31 cellular contexts compared by ENCODE assay signal in genomic region chr3:56654460-56654859, GRCh38. TPM values are rescaled to one million over a fixed set of nuclear protein-coding genes. Genes with fewer than 3 reads are reported as not detected.
DNase-seq lines count a peak whose midpoint lies in the region; ATAC-seq and TF ChIP-seq lines count a peak whose summit lies in the region.
"Had no signal": no experiment of that assay in that cellular context is flagged by ENCODE, and none has a peak within 500 bp of the region (broad histone marks: within the 10 kb centered on the region; RNA-seq: fewer than 3 reads in every experiment).

No MANE protein-coding gene starts in this region.

- H3K4me3 Mint-ChIP-seq in MCF 10A (ENCODE audit: unreplicated experiment) = no peak overlapping the region
- H3K4me3 Mint-ChIP-seq in immature natural killer cell = peak overlapping the region in 1 of 5 donors; percentile 18
- no peak overlapping the region for H3K4me3 Mint-ChIP-seq in activated T-helper 2 cell treated with anti-CD3 and anti-CD28 coated beads, Interferon-gamma antibody, Interleukin-2, Interleukin-4, amounts not matched to agents 10 μg/mL and 5 μg/mL and 100 μg/mL, durations not matched to agents 14 hours and 24 hours and 36 hours (ENCODE audit: low read depth)
- H3K4me3 Mint-ChIP-seq: activated CD4-positive, alpha-beta T cell treated with anti-CD3 and anti-CD28 coated beads for 36 hours; activated naive CD8-positive, alpha-beta T cell treated with anti-CD3 and anti-CD28 coated beads, Interleukin-2, amount 10 ng/mL, durations not matched to agents 7 days and 5 days; neural progenitor cell; stimulated activated naive B cell treated with anti-CD40 and anti-IgM and Interleukin-4, amounts not matched to agents 10 μg/mL and 1 μg/mL and 100 μg/mL, for 72 hours; T-helper 2 cell treated with Interferon-gamma antibody and Interleukin-4, amounts not matched to agents 5 μg/mL and 100 μg/mL, for 36 hours had no signal

- H3K9me3 ChIP-seq in breast epithelium = peaks cover 0 to 9% of the 10 kb centered on the region in 2 donors
- H3K9me3 ChIP-seq in trophoblast cell (ENCODE audit: insufficient read depth, low read depth, low read length) = no peaks in the 10 kb centered on the region
- H3K9me3 ChIP-seq: suprapubic skin, uterus had no signal

- H3K79me1 ChIP-seq in trophoblast cell (ENCODE audit: low read length) = no peaks in the 10 kb centered on the region

- H3K23ac ChIP-seq in trophoblast cell (ENCODE audit: low read length) = no peak overlapping the region

- H3K79me2 ChIP-seq in trophoblast cell (ENCODE audit: control insufficient read depth, insufficient read depth, low read length, poor library complexity) = no peaks in the 10 kb centered on the region

- H3K36me3 Mint-ChIP-seq in MCF 10A (ENCODE audit: insufficient read depth, unreplicated experiment) (peaks cover 88% of the 10 kb centered on the region), immature natural killer cell (peaks cover 34 to 60% (median 48%) of the 10 kb centered on the region in 3 donors)
- peaks cover 91% of the 10 kb centered on the region for H3K36me3 Mint-ChIP-seq in activated T-helper 2 cell treated with anti-CD3 and anti-CD28 coated beads, Interferon-gamma antibody, Interleukin-2, Interleukin-4, amounts not matched to agents 10 μg/mL and 5 μg/mL and 100 μg/mL, durations not matched to agents 14 hours and 24 hours and 36 hours (ENCODE audit: low read depth)

- H4K91ac ChIP-seq in trophoblast cell (ENCODE audit: low read depth, low read length) = no peak overlapping the region

- H4K12ac ChIP-seq in trophoblast cell (ENCODE audit: low read depth, low read length) = no peak overlapping the region

- H3K4ac ChIP-seq in trophoblast cell (ENCODE audit: low read depth, low read length) = peak overlapping the region; percentile 55

- H3K9ac ChIP-seq in trophoblast cell (ENCODE audit: low read length) = no peak overlapping the region
- H3K9ac ChIP-seq: neural progenitor cell, parathyroid adenoma had no signal

- no CpG with 5 or more reads among the region's 1 CpG for WGBS in trophoblast cell (ENCODE audit: extremely low coverage, insufficient coverage, insufficient read length)

- H3K27ac ChIP-seq in breast epithelium (no peak overlapping the region), trophoblast cell (ENCODE audit: low read depth, low read length) (no peak overlapping the region)
- H3K27ac ChIP-seq: esophagus muscularis mucosa, HL-60, neural progenitor cell, parathyroid adenoma, skin epidermis, suprapubic skin, uterus had no signal

- DNase-seq in MCF 10A (ENCODE audit: unreplicated experiment) (no peak), breast epithelium (ENCODE audit: low spot score in 2 of 2) (no peak), LNCaP clone FGC (ENCODE audit: low read depth) (peak; percentile 43), immature natural killer cell (no peak), trophoblast cell (no peak)
- no peak for DNase-seq in activated T-helper 2 cell treated with anti-CD3 and anti-CD28 coated beads, Interferon-gamma antibody, Interleukin-2, Interleukin-4, amounts not matched to agents 10 μg/mL and 5 μg/mL and 100 μg/mL, durations not matched to agents 14 hours and 24 hours and 36 hours (ENCODE audit: low spot score)
- DNase-seq: activated CD4-positive, alpha-beta T cell treated with anti-CD3 and anti-CD28 coated beads for 36 hours; activated effector memory CD4-positive, alpha-beta T cell treated with anti-CD3 and anti-CD28 coated beads, Interleukin-2, amount 50 U/mL, for 16 hours; activated naive CD8-positive, alpha-beta T cell treated with anti-CD3 and anti-CD28 coated beads, Interleukin-2, amount 10 ng/mL, durations not matched to agents 7 days and 5 days; caudate nucleus; dermis blood vessel endothelial cell; GOT3; kidney; midbrain; NCI-H1436; NCI-H2081 treated with DMSO at 0.1 percent for 48 hours; NCI-H226; NCI-H69; retina; SHP77; stimulated activated naive B cell treated with anti-CD40 and anti-IgM and Interleukin-4, amounts not matched to agents 10 μg/mL and 1 μg/mL and 100 μg/mL, for 72 hours; uterus had no signal

- no peak overlapping the region for H3K14ac ChIP-seq in trophoblast cell (ENCODE audit: low read length)

- CTCF ChIA-PET in MCF 10A (lab: Yijun Ruan, JAX) = interaction anchor here (0.6 to 0.7 kb wide), 2 partner anchors 12 to 24 kb away, joined by 3 to 4 read pairs; no protein-coding TSS in a partner anchor

- peak overlapping the region; percentile 78 for H3K27ac Mint-ChIP-seq in MCF 10A (ENCODE audit: low read depth, unreplicated experiment)
- peak overlapping the region; percentile 3 to 88 (median 71) for H3K27ac Mint-ChIP-seq in immature natural killer cell
- H3K27ac Mint-ChIP-seq in activated T-helper 2 cell treated with anti-CD3 and anti-CD28 coated beads, Interferon-gamma antibody, Interleukin-2, Interleukin-4, amounts not matched to agents 10 μg/mL and 5 μg/mL and 100 μg/mL, durations not matched to agents 14 hours and 24 hours and 36 hours = no peak overlapping the region
- H3K27ac Mint-ChIP-seq: activated CD4-positive, alpha-beta T cell treated with anti-CD3 and anti-CD28 coated beads for 36 hours; activated naive CD8-positive, alpha-beta T cell treated with anti-CD3 and anti-CD28 coated beads, Interleukin-2, amount 10 ng/mL, durations not matched to agents 7 days and 5 days; neural progenitor cell; stimulated activated naive B cell treated with anti-CD40 and anti-IgM and Interleukin-4, amounts not matched to agents 10 μg/mL and 1 μg/mL and 100 μg/mL, for 72 hours; T-helper 2 cell treated with Interferon-gamma antibody and Interleukin-4, amounts not matched to agents 5 μg/mL and 100 μg/mL, for 36 hours had no signal

- no peak overlapping the region for H2BK120ac ChIP-seq in trophoblast cell (ENCODE audit: insufficient read depth, low read length, poor library complexity)

- H3K4me3 ChIP-seq in breast epithelium = no peak overlapping the region
- H3K4me3 ChIP-seq in LNCaP clone FGC (ENCODE audit: low read depth, low read length) = no peak overlapping the region
- H3K4me3 ChIP-seq in trophoblast cell (ENCODE audit: low read depth, low read length) = no peak overlapping the region
- H3K4me3 ChIP-seq: esophagus muscularis mucosa, neural progenitor cell, skin epidermis, suprapubic skin, uterus had no signal

- H3K27me3 ChIP-seq in breast epithelium (no peaks in the 10 kb centered on the region), trophoblast cell (ENCODE audit: insufficient read depth, low read length) (no peaks in the 10 kb centered on the region)
- H3K27me3 ChIP-seq: esophagus muscularis mucosa, neural progenitor cell, suprapubic skin, uterus had no signal

- no peaks in the 10 kb centered on the region for H3K9me3 Mint-ChIP-seq in MCF 10A (ENCODE audit: unreplicated experiment)
- H3K9me3 Mint-ChIP-seq in immature natural killer cell = peaks cover 0 to 2% (median 0%) of the 10 kb centered on the region in 6 donors
- H3K9me3 Mint-ChIP-seq in activated T-helper 2 cell treated with anti-CD3 and anti-CD28 coated beads, Interferon-gamma antibody, Interleukin-2, Interleukin-4, amounts not matched to agents 10 μg/mL and 5 μg/mL and 100 μg/mL, durations not matched to agents 14 hours and 24 hours and 36 hours = peaks cover 4% of the 10 kb centered on the region
- H3K9me3 Mint-ChIP-seq: activated naive CD8-positive, alpha-beta T cell treated with anti-CD3 and anti-CD28 coated beads, Interleukin-2, amount 10 ng/mL, durations not matched to agents 7 days and 5 days; T-helper 2 cell treated with Interferon-gamma antibody and Interleukin-4, amounts not matched to agents 5 μg/mL and 100 μg/mL, for 36 hours had no signal

- no peak overlapping the region for H2AFZ ChIP-seq in trophoblast cell (ENCODE audit: insufficient read depth, low read length, poor library complexity)
- H2AFZ ChIP-seq: neural progenitor cell, parathyroid adenoma had no signal

- POLR2A ChIA-PET in MCF 10A (lab: Yijun Ruan, JAX) = no interaction called here

- H3K4me2 ChIP-seq in trophoblast cell (ENCODE audit: low read length) = no peak overlapping the region
- H3K4me2 ChIP-seq: neural progenitor cell had no signal

- H2BK5ac ChIP-seq in trophoblast cell (ENCODE audit: low read depth, low read length, poor library complexity) = no peak overlapping the region

- H3K27me3 Mint-ChIP-seq in MCF 10A (ENCODE audit: insufficient read depth, unreplicated experiment) (no peaks in the 10 kb centered on the region), immature natural killer cell (ENCODE audit: low read depth in 3 of 3) (no peaks in the 10 kb centered on the region)
- H3K27me3 Mint-ChIP-seq in activated T-helper 2 cell treated with anti-CD3 and anti-CD28 coated beads, Interferon-gamma antibody, Interleukin-2, Interleukin-4, amounts not matched to agents 10 μg/mL and 5 μg/mL and 100 μg/mL, durations not matched to agents 14 hours and 24 hours and 36 hours (ENCODE audit: low read depth) = no peaks in the 10 kb centered on the region
- H3K27me3 Mint-ChIP-seq: activated CD4-positive, alpha-beta T cell treated with anti-CD3 and anti-CD28 coated beads for 36 hours; activated naive CD8-positive, alpha-beta T cell treated with anti-CD3 and anti-CD28 coated beads, Interleukin-2, amount 10 ng/mL, durations not matched to agents 7 days and 5 days; stimulated activated naive B cell treated with anti-CD40 and anti-IgM and Interleukin-4, amounts not matched to agents 10 μg/mL and 1 μg/mL and 100 μg/mL, for 72 hours had no signal

- no peak overlapping the region for H3K18ac ChIP-seq in trophoblast cell (ENCODE audit: low read length)

- peaks cover 5% of the 10 kb centered on the region for H3K4me1 Mint-ChIP-seq in MCF 10A (ENCODE audit: insufficient read depth, unreplicated experiment)
- H3K4me1 Mint-ChIP-seq in immature natural killer cell = peaks cover 37 to 81% of the 10 kb centered on the region in 2 donors
- H3K4me1 Mint-ChIP-seq in activated T-helper 2 cell treated with anti-CD3 and anti-CD28 coated beads, Interferon-gamma antibody, Interleukin-2, Interleukin-4, amounts not matched to agents 10 μg/mL and 5 μg/mL and 100 μg/mL, durations not matched to agents 14 hours and 24 hours and 36 hours (ENCODE audit: low read depth) = peaks cover 15% of the 10 kb centered on the region
- H3K4me1 Mint-ChIP-seq: neural progenitor cell had no signal

- ATAC-seq in GM18502 (IDR thresholded peaks at IDR 0.05; ENCODE audit: poor library complexity, unreplicated experiment) = no peak
- ATAC-seq in HG03135 (IDR thresholded peaks at IDR 0.05; ENCODE audit: unreplicated experiment) = no peak
- ATAC-seq: activated CD4-positive, alpha-beta T cell treated with anti-CD3 and anti-CD28 coated beads for 36 hours; stimulated activated naive B cell treated with anti-CD40 and anti-IgM and Interleukin-4, amounts not matched to agents 10 μg/mL and 1 μg/mL and 100 μg/mL, for 72 hours had no signal

- no peaks in the 10 kb centered on the region for H3K4me1 ChIP-seq in breast epithelium
- no peaks in the 10 kb centered on the region for H3K4me1 ChIP-seq in trophoblast cell (ENCODE audit: control insufficient read depth in 1 of 2, insufficient read depth in 2 of 2, low read length in 2 of 2)
- H3K4me1 ChIP-seq: neural progenitor cell, parathyroid adenoma, suprapubic skin, uterus had no signal

- no peak overlapping the region for H4K8ac ChIP-seq in trophoblast cell (ENCODE audit: low read depth, low read length)

- H2BK12ac ChIP-seq in trophoblast cell (ENCODE audit: low read length) = no peak overlapping the region

- H2AK5ac ChIP-seq in trophoblast cell (ENCODE audit: low read length) = no peak overlapping the region

- BruUV-seq in MCF 10A (replicated peaks; lab: Mats Ljungman, UMichigan) = no TSS peak

- H3K36me3 ChIP-seq in breast epithelium = peaks cover 15% of the 10 kb centered on the region
- peaks cover 9 to 23% of the 10 kb centered on the region in 2 experiments for H3K36me3 ChIP-seq in trophoblast cell (ENCODE audit: control insufficient read depth in 1 of 2, insufficient read depth in 2 of 2, low read length in 2 of 2)
- H3K36me3 ChIP-seq: uterus had no signal

- intact Hi-C loops in MCF 10A (cut with micrococcal nuclease) = no loop called here
- intact Hi-C loops in breast epithelium (cut with DNase I; ENCODE audit: low total_unique reads) = no loop called here
- intact Hi-C loops in activated T-helper 2 cell treated with anti-CD3 and anti-CD28 coated beads, Interferon-gamma antibody, Interleukin-2, Interleukin-4, amounts not matched to agents 10 μg/mL and 5 μg/mL and 100 μg/mL, durations not matched to agents 14 hours and 24 hours and 36 hours (cut with micrococcal nuclease) = no loop called here

- TF ChIP-seq CTCF in MCF 10A (IDR thresholded peaks at IDR 0.05; ENCODE audit: unreplicated experiment) (no peak), breast epithelium (IDR thresholded peaks at IDR 0.05) (no peak), LNCaP clone FGC (IDR thresholded peaks at IDR 0.05; ENCODE audit: control insufficient read depth, extremely low read depth, insufficient read depth) (no peak)

- no peak for TF ChIP-seq POLR2A in breast epithelium (IDR thresholded peaks at IDR 0.05)

RNA-seq across cellular contexts. Expression of gene TASOR, which starts 28.6 kb away (rescaled TPM):
- total RNA-seq in MCF 10A (2022) (77.3 and 77.7 TPM in 2 replicates), breast epithelium (100 to 1,000 TPM in 1 of 3 donors, 10 to 100 TPM in 2; 80.2 to 118 (median 80.6) TPM)
- 10 to 100 TPM; 17.0 to 37.3 (median 20.6) TPM for polyA plus RNA-seq in immature natural killer cell
- 23.0 and 25.1 TPM in 2 replicates for polyA plus RNA-seq in trophoblast cell (2013)
- total RNA-seq in activated T-helper 2 cell treated with anti-CD3 and anti-CD28 coated beads, Interferon-gamma antibody, Interleukin-2, Interleukin-4, amounts not matched to agents 10 μg/mL and 5 μg/mL and 100 μg/mL, durations not matched to agents 14 hours and 24 hours and 36 hours = 74.9 and 79.8 TPM in 2 replicates
